Comparison of ENCODE assay signal across 8 cellular contexts in genomic region chr10:122374859-122375721, GRCh38. TPM values are rescaled to one million over a fixed set of nuclear protein-coding genes. Genes with fewer than 3 reads are reported as not detected.
A peak's percentile ranks its signal among the peaks of the same experiment; 100 is the strongest.
DNase-seq lines count a peak whose midpoint lies in the region; ATAC-seq and TF ChIP-seq lines count a peak whose summit lies in the region.

No MANE protein-coding gene starts in this region.

- 0% methylated on average over 6 of the region's 93 CpGs for WGBS in right lobe of liver (ENCODE audit: insufficient coverage, low coverage, low lambda C conversion rate, missing lambda C conversion rate)

- ATAC-seq in right lobe of liver: peak; percentile 54 to 57 (median 56)

- H3K9me3 ChIP-seq in right lobe of liver: no peaks in the 10 kb centered on the region

- peak overlapping the region; percentile 94 to 98 (median 97) for H3K27ac ChIP-seq in right lobe of liver

- peak; percentile 55 for TF ChIP-seq POLR2A in right lobe of liver (IDR thresholded peaks at IDR 0.05)

- peak overlapping the region; percentile 90 for H3K4me3 Mint-ChIP-seq in HFFc6
- peak overlapping the region; percentile 93 for H3K4me3 Mint-ChIP-seq in dendritic cell treated with granulocyte-macrophage colony-stimulating factor and Interleukin-4, amounts not matched to agents 40 ng/mL and 50 ng/mL, for 4 days

- no peaks in the 10 kb centered on the region for H3K36me3 ChIP-seq in right lobe of liver

- H3K4me1 ChIP-seq in right lobe of liver: peaks cover 0 to 26% (median 3%) of the 10 kb centered on the region in 4 donors

- TF ChIP-seq CTCF in GM13977 (IDR thresholded peaks at IDR 0.05; ENCODE audit: extremely low read depth, insufficient read depth, missing control alignments) (no peak), HFFc6 (IDR thresholded peaks at IDR 0.05) (no peak), right lobe of liver (IDR thresholded peaks at IDR 0.05) (no peak)

- H3K27me3 Mint-ChIP-seq in HFFc6 (ENCODE audit: insufficient read depth): peaks cover 7% of the 10 kb centered on the region; the same call in 1 of the 2 replicates
- H3K27me3 Mint-ChIP-seq in dendritic cell treated with granulocyte-macrophage colony-stimulating factor and Interleukin-4, amounts not matched to agents 40 ng/mL and 50 ng/mL, for 4 days: peaks cover 55% of the 10 kb centered on the region

- no peaks in the 10 kb centered on the region for H3K36me3 Mint-ChIP-seq in HFFc6 (ENCODE audit: low read depth)
- no peaks in the 10 kb centered on the region for H3K36me3 Mint-ChIP-seq in dendritic cell treated with granulocyte-macrophage colony-stimulating factor and Interleukin-4, amounts not matched to agents 40 ng/mL and 50 ng/mL, for 4 days (ENCODE audit: low read depth)

- peak overlapping the region; percentile 69 to 84 (median 78) for H3K4me3 ChIP-seq in right lobe of liver

- intact Hi-C loops in dendritic cell treated with granulocyte-macrophage colony-stimulating factor and Interleukin-4, amounts not matched to agents 40 ng/mL and 50 ng/mL, for 4 days (cut with micrococcal nuclease): loop anchor here (5.0 kb wide), 1 partner anchor 777 kb away; the partner anchor contains the start of gene BUB3
- intact Hi-C loops in right lobe of liver (cut with DNase I): no loop called here

- no peaks in the 10 kb centered on the region for H3K27me3 ChIP-seq in right lobe of liver

- H3K4me1 Mint-ChIP-seq in HFFc6 (ENCODE audit: low read depth): peaks cover 28% of the 10 kb centered on the region
- peaks cover 9% of the 10 kb centered on the region for H3K4me1 Mint-ChIP-seq in dendritic cell treated with granulocyte-macrophage colony-stimulating factor and Interleukin-4, amounts not matched to agents 40 ng/mL and 50 ng/mL, for 4 days (ENCODE audit: low read depth)

- peak overlapping the region; percentile 85 for H3K27ac Mint-ChIP-seq in HFFc6
- H3K27ac Mint-ChIP-seq in dendritic cell treated with granulocyte-macrophage colony-stimulating factor and Interleukin-4, amounts not matched to agents 40 ng/mL and 50 ng/mL, for 4 days: peak overlapping the region; percentile 84

- in situ Hi-C loops in GM13977 (cut with MboI; ENCODE audit: low pct_unique_long_range_greater_than_20kb, low sequenced_read_pairs, unreplicated experiment): no loop called here

- no peaks in the 10 kb centered on the region for H3K9me3 Mint-ChIP-seq in HFFc6
- H3K9me3 Mint-ChIP-seq in dendritic cell treated with granulocyte-macrophage colony-stimulating factor and Interleukin-4, amounts not matched to agents 40 ng/mL and 50 ng/mL, for 4 days: no peaks in the 10 kb centered on the region

- DNase-seq in GM13977 (ENCODE audit: low spot score): peak; percentile 79
- peak; percentile 28 for DNase-seq in HFFc6
- DNase-seq in NCI-H1092 treated with DMSO at 0.1 percent for 48 hours (lab: John Stamatoyannopoulos, UW): peak; percentile 24
- peak; percentile 46 for DNase-seq in activated CD4-positive, alpha-beta T cell treated with anti-CD3 and anti-CD28 coated beads, Interleukin-2, amount 50 U/mL, for 24 hours (ENCODE audit: low read depth in 1 of 2, low spot score in 1 of 2)
- peak; percentile 75 to 82 (median 77) for DNase-seq in right lobe of liver
- DNase-seq in stimulated activated CD4-positive, alpha-beta T cell treated with anti-CD3 and anti-CD28 coated beads, Interleukin-4, amount 100 ng/mL, for 1 hour: peak; percentile 74
- DNase-seq in KG1 (lab: John Stamatoyannopoulos, UW): no peak

RNA-seq across cellular contexts. Expression of gene PLEKHA1, which starts 0.6 kb away (rescaled TPM):
- 10 to 100 TPM; 17.7 to 26.2 (median 19.3) TPM for total RNA-seq in HFFc6 (2021; fragmentation: NEBNext Ultra II Directional; extraction: Animal tissue kit (Norgen Biotek cat#: 25700))
- total RNA-seq in right lobe of liver: 10 to 100 TPM; 23.1 to 42.2 (median 27.5) TPM
